16 cellular contexts compared by ENCODE assay signal in the genomic region with DNA sequence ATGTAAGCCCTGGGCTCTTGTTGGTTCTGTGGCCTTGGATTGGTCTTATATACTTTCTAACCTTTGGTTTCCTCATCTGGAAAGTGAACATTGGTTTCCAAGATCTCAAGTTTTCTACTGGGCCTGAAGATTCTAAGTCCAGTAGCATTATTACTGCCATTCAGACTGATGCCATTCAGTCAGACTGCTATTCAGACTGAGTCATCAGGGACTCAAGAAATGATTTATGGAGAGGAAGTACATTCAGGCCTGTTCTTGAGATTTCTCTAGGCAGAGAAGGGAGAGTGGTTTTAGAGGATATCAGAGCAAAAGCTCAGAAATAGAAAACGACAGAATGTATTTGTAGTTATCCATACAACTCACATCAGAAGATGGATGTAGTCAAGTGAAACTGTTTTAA.
DNase-seq lines count a peak whose midpoint lies in the region; ATAC-seq and TF ChIP-seq lines count a peak whose summit lies in the region.
"Had no signal": no experiment of that assay in that cellular context is flagged by ENCODE, and none has a peak within 500 bp of the region (broad histone marks: within the 10 kb centered on the region; RNA-seq: fewer than 3 reads in every experiment).

No MANE protein-coding gene starts in this region.

- no peaks in the 10 kb centered on the region for H3K9me2 ChIP-seq in PC-3 (replicated peaks; ENCODE audit: low read length)

- intact Hi-C loops in PC-3 (cut with micrococcal nuclease) (no loop called here), tibial artery (cut with DNase I; ENCODE audit: low total_unique reads) (no loop called here)

- H3F3A ChIP-seq in PC-3 (ENCODE audit: low read length, unreplicated experiment): no peaks in the 10 kb centered on the region

- POLR2A ChIA-PET in PC-3 (lab: Charles Lee; ENCODE audit: unreplicated experiment): no interaction called here

- CTCF ChIA-PET in PC-3 (lab: Charles Lee): no interaction called here

- H3K27me3 ChIP-seq in PC-3 (ENCODE audit: low read length) (peaks cover 51% of the 10 kb centered on the region), tibial artery (no peaks in the 10 kb centered on the region)
- H3K27me3 ChIP-seq: right lobe of liver had no signal

- H2AFZ ChIP-seq in PC-3 (ENCODE audit: low read length): no peak overlapping the region

- TF ChIP-seq CTCF in PC-3 (conservative IDR thresholded peaks at IDR 0.05; ENCODE audit: low read depth, low read length) (no peak), tibial artery (IDR thresholded peaks at IDR 0.05) (no peak)

- no peaks in the 10 kb centered on the region for H4K20me1 ChIP-seq in PC-3 (ENCODE audit: low read length)

- no peak overlapping the region for H3K4me3 ChIP-seq in PC-3 (ENCODE audit: low read length)
- no peak overlapping the region for H3K4me3 ChIP-seq in tibial artery
- H3K4me3 ChIP-seq: right lobe of liver had no signal

- DNase-seq in SKM-1 treated with dmso at 0.1 percent for 144 hours (lab: John Stamatoyannopoulos, UW; ENCODE audit: unreplicated experiment) (peak; percentile 10), SKM-1 (lab: John Stamatoyannopoulos, UW; ENCODE audit: unreplicated experiment) (no peak), PC-3 (peak; percentile 20), epithelial cell of prostate (ENCODE audit: low read depth, low spot score) (peak; percentile 29), tibial artery (no peak), NCI-H2171 treated with DMSO at 0.1 percent for 48 hours (lab: John Stamatoyannopoulos, UW) (no peak)
- no peak for DNase-seq in activated CD4-positive, CD25-positive, alpha-beta regulatory T cell (lab: John Stamatoyannopoulos, UW)
- DNase-seq: 8988T; activated CD4-positive, alpha-beta memory T cell treated with anti-CD3 and anti-CD28 coated beads for 36 hours; CD8-positive, alpha-beta T cell; NCI-H1694 treated with DMSO at 0.1 percent for 48 hours; NCI-H524 treated with DMSO at 0.1 percent for 48 hours; right lobe of liver; stimulated activated CD4-positive, alpha-beta T cell treated with anti-CD3 and anti-CD28 coated beads, Interleukin-4, amount 100 ng/mL, for 4 hours; stimulated activated naive B cell treated with anti-CD40 and anti-IgM and Interleukin-4, amounts not matched to agents 10 μg/mL and 1 μg/mL and 100 μg/mL, for 72 hours had no signal

- ATAC-seq in PC-3 (no peak), HG03439 (IDR thresholded peaks at IDR 0.05; ENCODE audit: unreplicated experiment) (no peak)
- ATAC-seq: CD8-positive, alpha-beta T cell; right lobe of liver; stimulated activated naive B cell treated with anti-CD40 and anti-IgM and Interleukin-4, amounts not matched to agents 10 μg/mL and 1 μg/mL and 100 μg/mL, for 72 hours had no signal

- H3K36me3 ChIP-seq in PC-3 (ENCODE audit: low read depth, low read length): no peaks in the 10 kb centered on the region
- no peaks in the 10 kb centered on the region for H3K36me3 ChIP-seq in tibial artery
- H3K36me3 ChIP-seq: right lobe of liver had no signal

- H3K79me2 ChIP-seq in PC-3 (ENCODE audit: low read length): no peaks in the 10 kb centered on the region

- no peak overlapping the region for H3K4me2 ChIP-seq in PC-3 (ENCODE audit: low read length)

- H3K9ac ChIP-seq in PC-3 (ENCODE audit: low read length): no peak overlapping the region

- H3K9me3 ChIP-seq in PC-3 (ENCODE audit: low read length): no peaks in the 10 kb centered on the region
- H3K9me3 ChIP-seq in tibial artery: no peaks in the 10 kb centered on the region
- H3K9me3 ChIP-seq: right lobe of liver had no signal

- no TSS peak for BruUV-seq in PC-3 (replicated peaks; lab: Mats Ljungman, UMichigan)

- no peaks in the 10 kb centered on the region for H3K4me1 ChIP-seq in PC-3 (ENCODE audit: insufficient read depth, low read length)
- H3K4me1 ChIP-seq in tibial artery: peaks cover 0 to 12% (median 0%) of the 10 kb centered on the region in 4 donors

- H3K27ac ChIP-seq in PC-3 (ENCODE audit: low read length) (no peak overlapping the region), epithelial cell of prostate (no peak overlapping the region), tibial artery (peak overlapping the region; percentile 14 to 46)
- H3K27ac ChIP-seq: right lobe of liver had no signal

Comparison
In these comparisons a context has a peak if more than half of its experiments do, and no peak if none do; other contexts are left out.
1. DNase-seq: peak in SKM-1 treated with dmso at 0.1 percent for 144 hours (single experiment), PC-3 (single experiment) and epithelial cell of prostate (single experiment); none in SKM-1 (single experiment), tibial artery (0 of 2), activated CD4-positive, CD25-positive, alpha-beta regulatory T cell (0 of 4) and NCI-H2171 treated with DMSO at 0.1 percent for 48 hours (single experiment).
2. H3K27ac ChIP-seq: peak in tibial artery (2 of 2); none in PC-3 (single experiment) and epithelial cell of prostate (single experiment).